ENCODE assay signal across 2 cellular contexts in the genomic region with DNA sequence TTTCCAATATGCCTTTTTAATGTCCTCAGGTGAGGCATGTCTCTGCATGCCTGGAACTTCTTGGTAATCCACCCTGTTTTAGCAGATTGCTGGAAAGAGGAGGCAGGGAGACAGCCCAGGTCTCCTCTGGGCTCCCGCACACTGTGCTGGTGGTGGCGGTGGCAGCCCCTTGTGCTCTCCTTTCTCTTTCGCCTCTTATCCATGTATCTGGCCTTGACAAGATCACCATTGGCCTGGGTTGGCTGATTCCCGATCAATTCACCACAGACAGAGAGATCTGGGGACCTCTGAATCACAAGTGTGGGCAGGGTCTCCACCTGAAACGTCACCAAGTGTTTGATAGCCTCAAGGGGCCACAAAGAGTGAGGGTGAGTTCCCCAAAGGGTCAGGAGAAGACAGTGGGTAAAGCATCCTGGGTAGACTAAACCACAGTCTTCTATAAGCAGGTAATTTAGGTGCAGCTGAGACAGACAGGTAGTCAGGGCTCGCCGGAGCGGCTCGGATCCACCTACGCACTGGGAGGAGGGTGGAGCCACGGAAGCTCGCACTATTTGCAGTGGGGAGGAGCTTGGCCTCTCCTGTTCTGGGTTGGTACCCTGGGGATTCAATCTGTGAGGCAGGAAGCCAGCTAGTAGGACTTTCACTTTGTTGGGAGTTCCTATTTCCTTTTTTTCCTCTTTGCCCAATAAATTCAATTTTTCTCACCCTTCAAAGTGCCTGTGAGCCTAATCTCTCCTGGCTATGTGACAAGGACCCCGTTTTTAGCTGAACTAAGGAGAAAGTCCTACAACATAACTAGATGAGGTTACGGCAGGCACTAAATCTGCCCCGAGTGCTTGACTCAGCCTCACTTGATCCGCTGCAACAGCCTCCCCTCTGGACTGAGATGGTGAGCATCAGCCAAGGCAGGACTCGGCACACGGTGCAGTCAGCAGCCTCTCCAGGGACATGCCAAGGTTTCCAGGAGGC.
TF ChIP-seq lines count a peak whose summit lies in the region.

No MANE protein-coding gene starts in this region.

TF ChIP-seq in Ishikawa, 13 proteins besides CTCF, POLR2A, EP300 and RAD21 (continued from another document):
- TF ChIP-seq YY1 (IDR thresholded peaks at IDR 0.05; ENCODE audit: low read depth) (no peak), ZBTB7A (IDR thresholded peaks at IDR 0.05; ENCODE audit: low read depth) (no peak)

TF ChIP-seq in HepG2, 621 proteins besides CTCF, POLR2A, EP300 and RAD21 (continues in another document):
- TF ChIP-seq, protein P1, sequence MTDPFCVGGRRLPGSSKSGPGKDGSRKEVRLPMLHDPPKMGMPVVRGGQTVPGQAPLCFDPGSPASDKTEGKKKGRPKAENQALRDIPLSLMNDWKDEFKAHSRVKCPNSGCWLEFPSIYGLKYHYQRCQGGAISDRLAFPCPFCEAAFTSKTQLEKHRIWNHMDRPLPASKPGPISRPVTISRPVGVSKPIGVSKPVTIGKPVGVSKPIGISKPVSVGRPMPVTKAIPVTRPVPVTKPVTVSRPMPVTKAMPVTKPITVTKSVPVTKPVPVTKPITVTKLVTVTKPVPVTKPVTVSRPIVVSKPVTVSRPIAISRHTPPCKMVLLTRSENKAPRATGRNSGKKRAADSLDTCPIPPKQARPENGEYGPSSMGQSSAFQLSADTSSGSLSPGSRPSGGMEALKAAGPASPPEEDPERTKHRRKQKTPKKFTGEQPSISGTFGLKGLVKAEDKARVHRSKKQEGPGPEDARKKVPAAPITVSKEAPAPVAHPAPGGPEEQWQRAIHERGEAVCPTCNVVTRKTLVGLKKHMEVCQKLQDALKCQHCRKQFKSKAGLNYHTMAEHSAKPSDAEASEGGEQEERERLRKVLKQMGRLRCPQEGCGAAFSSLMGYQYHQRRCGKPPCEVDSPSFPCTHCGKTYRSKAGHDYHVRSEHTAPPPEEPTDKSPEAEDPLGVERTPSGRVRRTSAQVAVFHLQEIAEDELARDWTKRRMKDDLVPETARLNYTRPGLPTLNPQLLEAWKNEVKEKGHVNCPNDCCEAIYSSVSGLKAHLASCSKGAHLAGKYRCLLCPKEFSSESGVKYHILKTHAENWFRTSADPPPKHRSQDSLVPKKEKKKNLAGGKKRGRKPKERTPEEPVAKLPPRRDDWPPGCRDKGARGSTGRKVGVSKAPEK (CRISPR knock-in tag; IDR thresholded peaks at IDR 0.05; ENCODE audit: borderline replicate concordance), result no peak
- TF ChIP-seq HNRNPUL1 (IDR thresholded peaks at IDR 0.05; ENCODE audit: low read depth, low read length), result no peak
- no peak for TF ChIP-seq ZKSCAN5 (CRISPR knock-in tag; IDR thresholded peaks at IDR 0.05)
- TF ChIP-seq, protein P2, sequence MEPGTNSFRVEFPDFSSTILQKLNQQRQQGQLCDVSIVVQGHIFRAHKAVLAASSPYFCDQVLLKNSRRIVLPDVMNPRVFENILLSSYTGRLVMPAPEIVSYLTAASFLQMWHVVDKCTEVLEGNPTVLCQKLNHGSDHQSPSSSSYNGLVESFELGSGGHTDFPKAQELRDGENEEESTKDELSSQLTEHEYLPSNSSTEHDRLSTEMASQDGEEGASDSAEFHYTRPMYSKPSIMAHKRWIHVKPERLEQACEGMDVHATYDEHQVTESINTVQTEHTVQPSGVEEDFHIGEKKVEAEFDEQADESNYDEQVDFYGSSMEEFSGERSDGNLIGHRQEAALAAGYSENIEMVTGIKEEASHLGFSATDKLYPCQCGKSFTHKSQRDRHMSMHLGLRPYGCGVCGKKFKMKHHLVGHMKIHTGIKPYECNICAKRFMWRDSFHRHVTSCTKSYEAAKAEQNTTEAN (CRISPR knock-in tag; conservative IDR thresholded peaks at IDR 0.05), result no peak
- TF ChIP-seq, protein P3, sequence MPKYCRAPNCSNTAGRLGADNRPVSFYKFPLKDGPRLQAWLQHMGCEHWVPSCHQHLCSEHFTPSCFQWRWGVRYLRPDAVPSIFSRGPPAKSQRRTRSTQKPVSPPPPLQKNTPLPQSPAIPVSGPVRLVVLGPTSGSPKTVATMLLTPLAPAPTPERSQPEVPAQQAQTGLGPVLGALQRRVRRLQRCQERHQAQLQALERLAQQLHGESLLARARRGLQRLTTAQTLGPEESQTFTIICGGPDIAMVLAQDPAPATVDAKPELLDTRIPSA (CRISPR knock-in tag; IDR thresholded peaks at IDR 0.05; ENCODE audit: borderline replicate concordance), result no peak
- no peak for TF ChIP-seq NFKB2 (CRISPR knock-in tag; IDR thresholded peaks at IDR 0.05; ENCODE audit: borderline replicate concordance)
- TF ChIP-seq MBD4 (IDR thresholded peaks at IDR 0.05; ENCODE audit: borderline replicate concordance, low read length), result no peak
- no peak for TF ChIP-seq SKI (IDR thresholded peaks at IDR 0.05; ENCODE audit: partially characterized antibody)
- TF ChIP-seq ATF1 (CRISPR knock-in tag; IDR thresholded peaks at IDR 0.05), result peak; percentile 43; the same call in 1 of the 2 replicates
- TF ChIP-seq HCFC1 (IDR thresholded peaks at IDR 0.05; ENCODE audit: low read depth, low read length), result no peak
- no peak for TF ChIP-seq SMAD9 (CRISPR knock-in tag; IDR thresholded peaks at IDR 0.05)
- TF ChIP-seq POLR2AphosphoS5 (IDR thresholded peaks at IDR 0.05; ENCODE audit: low read depth, low read length), result no peak; the same call in 1 of the 2 replicates
- TF ChIP-seq, protein P4, sequence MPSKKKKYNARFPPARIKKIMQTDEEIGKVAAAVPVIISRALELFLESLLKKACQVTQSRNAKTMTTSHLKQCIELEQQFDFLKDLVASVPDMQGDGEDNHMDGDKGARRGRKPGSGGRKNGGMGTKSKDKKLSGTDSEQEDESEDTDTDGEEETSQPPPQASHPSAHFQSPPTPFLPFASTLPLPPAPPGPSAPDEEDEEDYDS (CRISPR knock-in tag; IDR thresholded peaks at IDR 0.05), result peak; percentile 41; the same call in 1 of the 2 replicates
- TF ChIP-seq SATB2 (CRISPR knock-in tag; IDR thresholded peaks at IDR 0.05), result no peak
- TF ChIP-seq, protein P5, sequence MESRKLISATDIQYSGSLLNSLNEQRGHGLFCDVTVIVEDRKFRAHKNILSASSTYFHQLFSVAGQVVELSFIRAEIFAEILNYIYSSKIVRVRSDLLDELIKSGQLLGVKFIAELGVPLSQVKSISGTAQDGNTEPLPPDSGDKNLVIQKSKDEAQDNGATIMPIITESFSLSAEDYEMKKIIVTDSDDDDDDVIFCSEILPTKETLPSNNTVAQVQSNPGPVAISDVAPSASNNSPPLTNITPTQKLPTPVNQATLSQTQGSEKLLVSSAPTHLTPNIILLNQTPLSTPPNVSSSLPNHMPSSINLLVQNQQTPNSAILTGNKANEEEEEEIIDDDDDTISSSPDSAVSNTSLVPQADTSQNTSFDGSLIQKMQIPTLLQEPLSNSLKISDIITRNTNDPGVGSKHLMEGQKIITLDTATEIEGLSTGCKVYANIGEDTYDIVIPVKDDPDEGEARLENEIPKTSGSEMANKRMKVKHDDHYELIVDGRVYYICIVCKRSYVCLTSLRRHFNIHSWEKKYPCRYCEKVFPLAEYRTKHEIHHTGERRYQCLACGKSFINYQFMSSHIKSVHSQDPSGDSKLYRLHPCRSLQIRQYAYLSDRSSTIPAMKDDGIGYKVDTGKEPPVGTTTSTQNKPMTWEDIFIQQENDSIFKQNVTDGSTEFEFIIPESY (CRISPR knock-in tag; IDR thresholded peaks at IDR 0.05), result no peak
- TF ChIP-seq GATAD1 (CRISPR knock-in tag; IDR thresholded peaks at IDR 0.05), result 0 out of 2 replicates have a peak, but pooled peaks have one; percentile 22
- TF ChIP-seq ZBTB38 (CRISPR knock-in tag; IDR thresholded peaks at IDR 0.05), result peak; percentile 10; the same call in 1 of the 2 replicates
- no peak; the same call in 1 of the 2 replicates for TF ChIP-seq MEIS2 (CRISPR knock-in tag; IDR thresholded peaks at IDR 0.05)
- TF ChIP-seq YY1 (IDR thresholded peaks at IDR 0.05; ENCODE audit: insufficient read depth, insufficient replicate concordance, low read depth, low read length), result no peak
- peak; percentile 35; the same call in 1 of the 2 replicates for TF ChIP-seq GABPA (IDR thresholded peaks at IDR 0.05; ENCODE audit: low read depth, low read length)
- TF ChIP-seq GABPA (CRISPR knock-in tag; IDR thresholded peaks at IDR 0.05; ENCODE audit: low read depth), result peak; percentile 74
- TF ChIP-seq ZFAT (CRISPR knock-in tag; conservative IDR thresholded peaks at IDR 0.05), result no peak
- TF ChIP-seq, protein P6, sequence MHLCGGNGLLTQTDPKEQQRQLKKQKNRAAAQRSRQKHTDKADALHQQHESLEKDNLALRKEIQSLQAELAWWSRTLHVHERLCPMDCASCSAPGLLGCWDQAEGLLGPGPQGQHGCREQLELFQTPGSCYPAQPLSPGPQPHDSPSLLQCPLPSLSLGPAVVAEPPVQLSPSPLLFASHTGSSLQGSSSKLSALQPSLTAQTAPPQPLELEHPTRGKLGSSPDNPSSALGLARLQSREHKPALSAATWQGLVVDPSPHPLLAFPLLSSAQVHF (CRISPR knock-in tag; IDR thresholded peaks at IDR 0.05), result no peak
- TF ChIP-seq SRSF9 (IDR thresholded peaks at IDR 0.05; ENCODE audit: borderline replicate concordance, insufficient read depth, low read depth, low read length, poor library complexity, severe bottlenecking), result no peak
- TF ChIP-seq, protein P7, sequence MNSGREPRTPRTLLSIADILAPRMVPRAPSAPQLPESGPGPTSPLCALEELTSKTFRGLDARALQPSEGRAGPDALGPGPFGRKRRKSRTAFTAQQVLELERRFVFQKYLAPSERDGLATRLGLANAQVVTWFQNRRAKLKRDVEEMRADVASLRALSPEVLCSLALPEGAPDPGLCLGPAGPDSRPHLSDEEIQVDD (CRISPR knock-in tag; IDR thresholded peaks at IDR 0.05; ENCODE audit: borderline replicate concordance), result no peak
- no peak for TF ChIP-seq SAFB2 (CRISPR knock-in tag; IDR thresholded peaks at IDR 0.05; ENCODE audit: borderline replicate concordance, low read depth)
- no peak for TF ChIP-seq HDAC6 (IDR thresholded peaks at IDR 0.05; ENCODE audit: low read depth, low read length)
- TF ChIP-seq PITX1 (CRISPR knock-in tag; IDR thresholded peaks at IDR 0.05), result 0 out of 2 replicates have a peak, but pooled peaks have one; percentile 29
- TF ChIP-seq, protein P8, sequence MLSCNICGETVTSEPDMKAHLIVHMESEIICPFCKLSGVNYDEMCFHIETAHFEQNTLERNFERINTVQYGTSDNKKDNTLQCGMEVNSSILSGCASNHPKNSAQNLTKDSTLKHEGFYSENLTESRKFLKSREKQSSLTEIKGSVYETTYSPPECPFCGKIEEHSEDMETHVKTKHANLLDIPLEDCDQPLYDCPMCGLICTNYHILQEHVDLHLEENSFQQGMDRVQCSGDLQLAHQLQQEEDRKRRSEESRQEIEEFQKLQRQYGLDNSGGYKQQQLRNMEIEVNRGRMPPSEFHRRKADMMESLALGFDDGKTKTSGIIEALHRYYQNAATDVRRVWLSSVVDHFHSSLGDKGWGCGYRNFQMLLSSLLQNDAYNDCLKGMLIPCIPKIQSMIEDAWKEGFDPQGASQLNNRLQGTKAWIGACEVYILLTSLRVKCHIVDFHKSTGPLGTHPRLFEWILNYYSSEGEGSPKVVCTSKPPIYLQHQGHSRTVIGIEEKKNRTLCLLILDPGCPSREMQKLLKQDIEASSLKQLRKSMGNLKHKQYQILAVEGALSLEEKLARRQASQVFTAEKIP (CRISPR knock-in tag; IDR thresholded peaks at IDR 0.05; ENCODE audit: borderline replicate concordance), result no peak
- no peak for TF ChIP-seq TBP (CRISPR knock-in tag; IDR thresholded peaks at IDR 0.05)
- TF ChIP-seq, protein P9, sequence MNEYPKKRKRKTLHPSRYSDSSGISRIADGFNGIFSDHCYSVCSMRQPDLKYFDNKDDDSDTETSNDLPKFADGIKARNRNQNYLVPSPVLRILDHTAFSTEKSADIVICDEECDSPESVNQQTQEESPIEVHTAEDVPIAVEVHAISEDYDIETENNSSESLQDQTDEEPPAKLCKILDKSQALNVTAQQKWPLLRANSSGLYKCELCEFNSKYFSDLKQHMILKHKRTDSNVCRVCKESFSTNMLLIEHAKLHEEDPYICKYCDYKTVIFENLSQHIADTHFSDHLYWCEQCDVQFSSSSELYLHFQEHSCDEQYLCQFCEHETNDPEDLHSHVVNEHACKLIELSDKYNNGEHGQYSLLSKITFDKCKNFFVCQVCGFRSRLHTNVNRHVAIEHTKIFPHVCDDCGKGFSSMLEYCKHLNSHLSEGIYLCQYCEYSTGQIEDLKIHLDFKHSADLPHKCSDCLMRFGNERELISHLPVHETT (CRISPR knock-in tag; conservative IDR thresholded peaks at IDR 0.05), result no peak
- TF ChIP-seq NBN (conservative IDR thresholded peaks at IDR 0.05), result no peak
- TF ChIP-seq MXD4 (CRISPR knock-in tag; IDR thresholded peaks at IDR 0.05), result no peak
- TF ChIP-seq ZFP41 (CRISPR knock-in tag; IDR thresholded peaks at IDR 0.05; ENCODE audit: borderline replicate concordance), result no peak
- TF ChIP-seq, protein P10, sequence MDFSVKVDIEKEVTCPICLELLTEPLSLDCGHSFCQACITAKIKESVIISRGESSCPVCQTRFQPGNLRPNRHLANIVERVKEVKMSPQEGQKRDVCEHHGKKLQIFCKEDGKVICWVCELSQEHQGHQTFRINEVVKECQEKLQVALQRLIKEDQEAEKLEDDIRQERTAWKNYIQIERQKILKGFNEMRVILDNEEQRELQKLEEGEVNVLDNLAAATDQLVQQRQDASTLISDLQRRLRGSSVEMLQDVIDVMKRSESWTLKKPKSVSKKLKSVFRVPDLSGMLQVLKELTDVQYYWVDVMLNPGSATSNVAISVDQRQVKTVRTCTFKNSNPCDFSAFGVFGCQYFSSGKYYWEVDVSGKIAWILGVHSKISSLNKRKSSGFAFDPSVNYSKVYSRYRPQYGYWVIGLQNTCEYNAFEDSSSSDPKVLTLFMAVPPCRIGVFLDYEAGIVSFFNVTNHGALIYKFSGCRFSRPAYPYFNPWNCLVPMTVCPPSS (IDR thresholded peaks at IDR 0.05), result no peak
- no peak for TF ChIP-seq ARNTL (CRISPR knock-in tag; IDR thresholded peaks at IDR 0.05)
- TF ChIP-seq REXO4 (CRISPR knock-in tag; IDR thresholded peaks at IDR 0.05; ENCODE audit: borderline replicate concordance), result no peak
- TF ChIP-seq ZNF777 (CRISPR knock-in tag; IDR thresholded peaks at IDR 0.05), result no peak
- TF ChIP-seq, protein P11, sequence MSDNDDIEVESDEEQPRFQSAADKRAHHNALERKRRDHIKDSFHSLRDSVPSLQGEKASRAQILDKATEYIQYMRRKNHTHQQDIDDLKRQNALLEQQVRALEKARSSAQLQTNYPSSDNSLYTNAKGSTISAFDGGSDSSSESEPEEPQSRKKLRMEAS (IDR thresholded peaks at IDR 0.05), result no peak
- no peak for TF ChIP-seq NFIC (IDR thresholded peaks at IDR 0.05; ENCODE audit: low read length)
- TF ChIP-seq ZNF605 (CRISPR knock-in tag; IDR thresholded peaks at IDR 0.05), result no peak
- TF ChIP-seq U2AF2 (IDR thresholded peaks at IDR 0.05; ENCODE audit: low read depth, low read length), result 0 out of 2 replicates have a peak, but pooled peaks have one; percentile 30
- TF ChIP-seq, protein P12, sequence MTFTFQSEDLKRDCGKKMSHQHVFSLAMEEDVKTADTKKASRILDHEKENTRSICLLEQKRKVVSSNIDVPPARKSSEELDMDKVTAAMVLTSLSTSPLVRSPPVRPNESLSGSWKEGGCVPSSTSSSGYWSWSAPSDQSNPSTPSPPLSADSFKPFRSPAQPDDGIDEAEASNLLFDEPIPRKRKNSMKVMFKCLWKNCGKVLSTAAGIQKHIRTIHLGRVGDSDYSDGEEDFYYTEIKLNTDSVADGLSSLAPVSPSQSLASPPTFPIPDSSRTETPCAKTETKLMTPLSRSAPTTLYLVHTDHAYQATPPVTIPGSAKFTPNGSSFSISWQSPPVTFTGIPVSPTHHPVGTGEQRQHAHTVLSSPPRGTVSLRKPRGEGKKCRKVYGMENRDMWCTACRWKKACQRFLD (CRISPR knock-in tag; IDR thresholded peaks at IDR 0.05; ENCODE audit: borderline replicate concordance), result no peak
